ENCODE assay signal across 19 cellular contexts in the genomic region with DNA sequence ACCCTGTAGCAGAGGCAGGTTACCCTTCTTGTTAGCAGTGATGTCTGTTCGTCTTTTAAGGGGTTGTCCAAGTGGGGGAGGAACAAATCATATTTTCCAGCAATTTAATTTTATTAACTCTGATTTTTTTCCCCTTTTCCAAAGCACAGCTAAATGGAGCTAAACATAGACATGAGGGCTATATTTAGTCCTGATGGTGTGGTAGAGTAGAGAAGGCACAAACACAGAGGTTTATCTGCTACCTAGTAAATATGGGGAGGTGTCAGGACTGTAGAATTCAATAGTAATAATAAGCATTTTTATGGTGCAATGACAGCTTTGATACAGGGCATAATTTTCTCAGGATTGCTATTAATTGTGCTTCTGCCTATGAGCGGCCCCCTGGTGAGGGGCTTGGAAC. TPM values are rescaled to one million over a fixed set of nuclear protein-coding genes. Genes with fewer than 3 reads are reported as not detected.
DNase-seq lines count a peak whose midpoint lies in the region; ATAC-seq and TF ChIP-seq lines count a peak whose summit lies in the region.
"Had no signal": no experiment of that assay in that cellular context is flagged by ENCODE, and none has a peak within 500 bp of the region (broad histone marks: within the 10 kb centered on the region; RNA-seq: fewer than 3 reads in every experiment).

No MANE protein-coding gene starts in this region.

- no peaks in the 10 kb centered on the region for H3K27me3 ChIP-seq in right cardiac atrium (ENCODE audit: control insufficient read depth, insufficient read depth)
- H3K27me3 ChIP-seq in neural progenitor cell, result no peaks in the 10 kb centered on the region
- no peaks in the 10 kb centered on the region for H3K27me3 ChIP-seq in body of pancreas
- H3K27me3 ChIP-seq: BLaER1 treated with 17β-estradiol and CSF1 and Interleukin-3, amounts not matched to agents 10 nM and 100 nM had no signal

- peaks cover 45% of the 10 kb centered on the region for H4K20me1 ChIP-seq in neural progenitor cell (ENCODE audit: low read depth)

- H3K9me3 Mint-ChIP-seq in activated T-helper 1 cell treated with anti-CD3 and anti-CD28 coated beads, Interleukin-12 subunit alpha, Interleukin-12 subunit beta, Interleukin-2, Interleukin-4 antibody, amounts not matched to agents 30 ng/mL and 10 ng/mL and 1 ng/mL, durations not matched to agents 14 hours and 24 hours and 36 hours, result no peaks in the 10 kb centered on the region
- H3K9me3 Mint-ChIP-seq in brain (no peaks in the 10 kb centered on the region), neural progenitor cell (no peaks in the 10 kb centered on the region)
- H3K9me3 Mint-ChIP-seq: CD8-positive, alpha-beta memory T cell had no signal

- TF ChIP-seq CTCF in brain (conservative IDR thresholded peaks at IDR 0.05) (no peak), neural progenitor cell (IDR thresholded peaks at IDR 0.05) (no peak), body of pancreas (IDR thresholded peaks at IDR 0.05) (no peak)

- no peak overlapping the region for H3K4me3 Mint-ChIP-seq in activated T-helper 1 cell treated with anti-CD3 and anti-CD28 coated beads, Interleukin-12 subunit alpha, Interleukin-12 subunit beta, Interleukin-2, Interleukin-4 antibody, amounts not matched to agents 30 ng/mL and 10 ng/mL and 1 ng/mL, durations not matched to agents 14 hours and 24 hours and 36 hours
- H3K4me3 Mint-ChIP-seq in brain (no peak overlapping the region), neural progenitor cell (no peak overlapping the region)
- H3K4me3 Mint-ChIP-seq: B cell; CD8-positive, alpha-beta memory T cell had no signal

- no peak overlapping the region for H3K9ac ChIP-seq in neural progenitor cell
- H3K9ac ChIP-seq: BLaER1 treated with 17β-estradiol and CSF1 and Interleukin-3, amounts not matched to agents 10 nM and 100 nM; GM23248 had no signal

- peaks cover 28% of the 10 kb centered on the region for H3F3A ChIP-seq in neural progenitor cell (ENCODE audit: low read depth)

- peaks cover 14% of the 10 kb centered on the region for H3K4me1 ChIP-seq in right cardiac atrium (ENCODE audit: control insufficient read depth, insufficient read depth, low read length)
- peaks cover 37% of the 10 kb centered on the region for H3K4me1 ChIP-seq in neural progenitor cell
- H3K4me1 ChIP-seq in body of pancreas, result peaks cover 74% of the 10 kb centered on the region

- no peak overlapping the region for H3K4me3 ChIP-seq in right cardiac atrium (ENCODE audit: low read length)
- H3K4me3 ChIP-seq in neural progenitor cell, result no peak overlapping the region
- no peak overlapping the region for H3K4me3 ChIP-seq in body of pancreas
- H3K4me3 ChIP-seq: BLaER1 treated with 17β-estradiol and CSF1 and Interleukin-3, amounts not matched to agents 10 nM and 100 nM; GM23248; HAP-1 had no signal

- peaks cover 4% of the 10 kb centered on the region for H3K4me1 Mint-ChIP-seq in activated T-helper 1 cell treated with anti-CD3 and anti-CD28 coated beads, Interleukin-12 subunit alpha, Interleukin-12 subunit beta, Interleukin-2, Interleukin-4 antibody, amounts not matched to agents 30 ng/mL and 10 ng/mL and 1 ng/mL, durations not matched to agents 14 hours and 24 hours and 36 hours (ENCODE audit: low read depth)
- H3K4me1 Mint-ChIP-seq in brain (peaks cover 82% of the 10 kb centered on the region), neural progenitor cell (peaks cover 49% of the 10 kb centered on the region)

- peaks cover 17% of the 10 kb centered on the region for H3K79me2 ChIP-seq in neural progenitor cell (ENCODE audit: low read depth)

- TF ChIP-seq POLR2A in body of pancreas (IDR thresholded peaks at IDR 0.05), result no peak

- no peak for DNase-seq in left ventricle myocardium superior
- no peak for DNase-seq in right cardiac atrium
- no peak for DNase-seq in activated T-helper 1 cell treated with anti-CD3 and anti-CD28 coated beads, Interleukin-12 subunit alpha, Interleukin-12 subunit beta, Interleukin-2, Interleukin-4 antibody, amounts not matched to agents 30 ng/mL and 10 ng/mL and 1 ng/mL, durations not matched to agents 14 hours and 24 hours and 36 hours (ENCODE audit: low spot score)
- DNase-seq in neural progenitor cell (ENCODE audit: low spot score), result no peak
- DNase-seq in NCI-H226, result no peak
- no peak for DNase-seq in body of pancreas
- DNase-seq: CD8-positive, alpha-beta memory T cell; COR-L47; DMS 273 treated with DMSO at 0.1 percent for 48 hours; DMS53; DND-41; EL; GM23248 had no signal

- WGBS in right cardiac atrium, result 92% methylated on average over 2 of the region's 2 CpGs
- WGBS in body of pancreas, 2 donors, result 94 to 95% methylated on average over 2 of the region's 2 CpGs

- H3K9me3 ChIP-seq in right cardiac atrium (ENCODE audit: control insufficient read depth, low read length) (no peaks in the 10 kb centered on the region), neural progenitor cell (ENCODE audit: low read depth) (no peaks in the 10 kb centered on the region), body of pancreas (no peaks in the 10 kb centered on the region)
- H3K9me3 ChIP-seq: BLaER1 treated with 17β-estradiol and CSF1 and Interleukin-3, amounts not matched to agents 10 nM and 100 nM; HAP-1 had no signal

- H3K36me3 ChIP-seq in neural progenitor cell (no peaks in the 10 kb centered on the region), body of pancreas (replicated peaks in 1 of 2; ENCODE audit: insufficient read depth in 1 of 2, low read depth in 2 of 2) (peaks cover 0 to 3% of the 10 kb centered on the region in 2 donors)
- H3K36me3 ChIP-seq: HAP-1 had no signal

- H3K36me3 Mint-ChIP-seq in activated T-helper 1 cell treated with anti-CD3 and anti-CD28 coated beads, Interleukin-12 subunit alpha, Interleukin-12 subunit beta, Interleukin-2, Interleukin-4 antibody, amounts not matched to agents 30 ng/mL and 10 ng/mL and 1 ng/mL, durations not matched to agents 14 hours and 24 hours and 36 hours (ENCODE audit: low read depth), result peaks cover 7% of the 10 kb centered on the region
- H3K36me3 Mint-ChIP-seq in brain (peaks cover 51% of the 10 kb centered on the region), neural progenitor cell (peaks cover 32% of the 10 kb centered on the region)

- ATAC-seq in left ventricle myocardium superior, result peak; percentile 54
- no peak for ATAC-seq in right cardiac atrium
- no peak for ATAC-seq in body of pancreas

- H3K27ac ChIP-seq in right cardiac atrium (ENCODE audit: low read length), result no peak overlapping the region
- H3K27ac ChIP-seq in neural progenitor cell, result no peak overlapping the region
- no peak overlapping the region for H3K27ac ChIP-seq in body of pancreas
- H3K27ac ChIP-seq: BLaER1 treated with 17β-estradiol and CSF1 and Interleukin-3, amounts not matched to agents 10 nM and 100 nM; GM23248 had no signal

- no peak overlapping the region for H2AFZ ChIP-seq in neural progenitor cell (replicated peaks)
- H2AFZ ChIP-seq: GM23248 had no signal

- no peaks in the 10 kb centered on the region for H3K27me3 Mint-ChIP-seq in activated T-helper 1 cell treated with anti-CD3 and anti-CD28 coated beads, Interleukin-12 subunit alpha, Interleukin-12 subunit beta, Interleukin-2, Interleukin-4 antibody, amounts not matched to agents 30 ng/mL and 10 ng/mL and 1 ng/mL, durations not matched to agents 14 hours and 24 hours and 36 hours (ENCODE audit: insufficient read depth)
- H3K27me3 Mint-ChIP-seq in brain, result no peaks in the 10 kb centered on the region
- H3K27me3 Mint-ChIP-seq in neural progenitor cell (ENCODE audit: insufficient read depth, low read depth), result peaks cover 7% of the 10 kb centered on the region
- H3K27me3 Mint-ChIP-seq: B cell; CD8-positive, alpha-beta memory T cell had no signal

- no peak overlapping the region for H3K4me2 ChIP-seq in neural progenitor cell
- H3K4me2 ChIP-seq: BLaER1 treated with 17β-estradiol and CSF1 and Interleukin-3, amounts not matched to agents 10 nM and 100 nM had no signal

- H3K27ac Mint-ChIP-seq in activated T-helper 1 cell treated with anti-CD3 and anti-CD28 coated beads, Interleukin-12 subunit alpha, Interleukin-12 subunit beta, Interleukin-2, Interleukin-4 antibody, amounts not matched to agents 30 ng/mL and 10 ng/mL and 1 ng/mL, durations not matched to agents 14 hours and 24 hours and 36 hours, result peak overlapping the region; percentile 44
- H3K27ac Mint-ChIP-seq in brain (peak overlapping the region in 4 of 5 experiments; percentile 17 to 57 (median 34)), neural progenitor cell (peak overlapping the region; percentile 11)
- H3K27ac Mint-ChIP-seq: B cell; CD8-positive, alpha-beta memory T cell had no signal

- intact Hi-C loops in left ventricle myocardium superior (cut with micrococcal nuclease) (no loop called here), right cardiac atrium (cut with DNase I) (no loop called here), body of pancreas (cut with DNase I) (no loop called here)
- intact Hi-C loops in activated T-helper 1 cell treated with anti-CD3 and anti-CD28 coated beads, Interleukin-12 subunit alpha, Interleukin-12 subunit beta, Interleukin-2, Interleukin-4 antibody, amounts not matched to agents 30 ng/mL and 10 ng/mL and 1 ng/mL, durations not matched to agents 14 hours and 24 hours and 36 hours (cut with micrococcal nuclease), result no loop called here

RNA-seq across cellular contexts. Expression of gene LRRC4, which starts 22.5 kb away (rescaled TPM):
- total RNA-seq in left ventricle myocardium superior (3.3 TPM), right cardiac atrium (10 to 100 TPM in 1 of 4 donors, 1 to 10 TPM in 3; 3.5 to 13.8 (median 6.2) TPM), neural progenitor cell (ENCODE audit: low replicate concordance) (19.8 and 26.9 TPM in 2 replicates), body of pancreas (under 1 TPM; under 0.01 to 0.33 TPM)
- polyA plus RNA-seq in right cardiac atrium (4.4 TPM), brain (ENCODE audit: insufficient read depth, low read depth, low replicate concordance) (7.8 TPM)
- 1.3 and 2.1 TPM in 2 replicates for total RNA-seq in activated T-helper 1 cell treated with anti-CD3 and anti-CD28 coated beads, Interleukin-12 subunit alpha, Interleukin-12 subunit beta, Interleukin-2, Interleukin-4 antibody, amounts not matched to agents 30 ng/mL and 10 ng/mL and 1 ng/mL, durations not matched to agents 14 hours and 24 hours and 36 hours
- total RNA-seq: H4, HT-29 had no signal
- polyA plus RNA-seq: CD8-positive, alpha-beta memory T cell had no signal
